In the genomic region with DNA sequence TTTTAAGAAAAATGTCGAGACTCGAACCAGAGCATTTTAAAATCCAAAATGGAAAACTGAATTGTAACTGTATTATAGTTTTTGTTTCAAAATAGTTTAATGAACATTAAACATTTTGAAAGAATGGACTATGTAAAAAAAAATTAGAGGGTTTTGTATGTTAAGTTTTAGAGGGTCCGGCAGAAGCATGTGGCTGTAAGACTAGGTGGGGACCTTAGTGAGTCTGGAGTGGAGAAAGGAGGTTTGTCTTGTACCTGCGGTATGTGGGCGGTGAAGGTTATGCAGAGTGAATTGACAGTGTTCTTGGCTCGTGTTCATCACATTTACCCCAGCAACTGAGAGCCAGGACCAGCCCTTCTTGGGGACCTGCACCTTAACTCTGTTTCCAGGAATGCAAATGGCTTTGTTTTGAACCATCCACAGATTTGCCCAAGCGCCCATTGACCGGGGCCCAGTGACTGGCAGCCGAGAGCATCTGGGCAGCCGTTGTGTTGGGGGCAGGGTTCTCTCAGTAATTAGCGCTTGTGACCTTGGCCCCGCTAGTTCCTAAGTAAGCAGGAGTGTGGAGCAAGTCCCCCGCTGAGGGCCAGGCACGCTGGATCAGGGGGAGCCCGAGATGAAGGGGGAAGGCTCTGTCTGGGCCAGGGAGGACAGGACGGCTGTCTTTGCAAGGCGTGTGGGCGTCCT, we compare ENCODE assay signal across 8 cellular contexts. TPM values are rescaled to one million over a fixed set of nuclear protein-coding genes. Genes with fewer than 3 reads are reported as not detected.
DNase-seq lines count a peak whose midpoint lies in the region; ATAC-seq and TF ChIP-seq lines count a peak whose summit lies in the region.

No MANE protein-coding gene starts in this region.

- ATAC-seq in body of pancreas (peak; percentile 7), left lobe of liver (peak; percentile 25), GM19324 (IDR thresholded peaks at IDR 0.05; ENCODE audit: low FRiP score, unreplicated experiment) (no peak), GM18861 (IDR thresholded peaks at IDR 0.05; ENCODE audit: unreplicated experiment) (no peak)

- TF ChIP-seq POLR2A in body of pancreas (IDR thresholded peaks at IDR 0.05), result peak in 2 of 3 donors; percentile 50 to 86

- DNase-seq in Caki2 (ENCODE audit: low read depth) (peak; percentile 82), NCI-H2227 (lab: John Stamatoyannopoulos, UW; ENCODE audit: unreplicated experiment) (peak; percentile 13), body of pancreas (peak; percentile 72 to 81 (median 75)), left lobe of liver (ENCODE audit: low spot score) (peak; percentile 84), superior temporal gyrus (ENCODE audit: extremely low spot score) (peak; percentile 60), germinal center (ENCODE audit: low spot score) (no peak)

- 38 to 53% methylated on average over 17 to 18 of the region's 18 CpGs for WGBS in body of pancreas, 2 donors

- intact Hi-C loops in body of pancreas (cut with DNase I), result no loop called here

- in situ Hi-C loops in Caki2 (cut with HindIII; ENCODE audit: low pct_unique_long_range_greater_than_20kb, low sequenced_read_pairs), result no loop called here

- no peak for TF ChIP-seq CTCF in body of pancreas (IDR thresholded peaks at IDR 0.05)

- H3K4me3 ChIP-seq in body of pancreas, result no peak overlapping the region

- peaks cover 0 to 1% of the 10 kb centered on the region in 2 donors for H3K36me3 ChIP-seq in body of pancreas (replicated peaks in 1 of 2; ENCODE audit: insufficient read depth in 1 of 2, low read depth in 2 of 2)

- H3K9me3 ChIP-seq in body of pancreas, result no peaks in the 10 kb centered on the region

- no peaks in the 10 kb centered on the region for H3K27me3 ChIP-seq in body of pancreas

- H3K27ac ChIP-seq in body of pancreas, result peak overlapping the region; percentile 100

- H3K4me1 ChIP-seq in body of pancreas, result peaks cover 22% of the 10 kb centered on the region

RNA-seq across cellular contexts. Expression of a gene that starts 1.4 kb away (rescaled TPM):
- total RNA-seq in Caki2 (2014; rRNA removed; shearing (Covaris generic); ENCODE audit: low replicate concordance), result 36.8 and 40.2 TPM in 2 replicates
- 100 to 1,000 TPM in 1 of 2 donors, 10 to 100 TPM in 1; 92.1 to 294 TPM for total RNA-seq in body of pancreas
- total RNA-seq in left lobe of liver, result 27.3 TPM

Comparison
In these comparisons a context has a peak if more than half of its experiments do, and no peak if none do; other contexts are left out.
1. ATAC-seq: peak in body of pancreas (single experiment) and left lobe of liver (single experiment); none in GM19324 (single experiment) and GM18861 (single experiment).